ENCODE assay signal across 8 cellular contexts in the genomic region with DNA sequence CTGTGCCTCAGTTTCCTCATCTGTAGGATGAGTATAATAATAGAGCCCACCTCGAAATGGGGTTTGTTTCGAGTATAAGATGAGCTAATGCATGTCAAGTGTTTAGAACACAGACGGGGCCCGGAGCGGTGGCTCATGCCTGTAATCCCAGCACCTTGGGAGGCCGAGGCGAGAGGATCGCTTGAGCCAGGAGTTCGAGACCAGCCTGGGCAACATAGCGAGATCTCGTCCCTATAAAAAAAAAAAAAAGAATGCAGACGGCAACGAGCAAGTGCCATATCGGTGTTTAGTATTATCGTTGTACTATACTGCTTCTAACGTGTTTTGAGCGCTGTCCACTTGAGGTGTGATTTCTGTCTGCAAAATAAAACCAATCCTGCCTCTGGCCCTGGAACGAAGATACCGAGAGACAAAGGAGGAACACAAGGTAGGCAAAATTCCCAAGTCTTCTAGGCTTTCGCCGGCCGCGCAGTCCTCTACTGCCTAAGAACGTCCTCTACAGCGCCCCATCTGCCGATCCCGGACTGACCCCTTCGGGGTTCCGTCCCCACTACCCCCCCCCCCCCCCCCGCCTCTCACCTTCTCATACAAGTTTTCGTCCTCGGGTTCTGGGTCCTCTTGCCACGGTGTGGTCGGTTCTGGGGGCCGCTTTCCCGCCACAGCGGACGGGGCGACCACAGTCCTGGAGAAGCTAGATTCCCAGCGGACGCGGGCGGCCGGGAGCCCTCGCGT. TPM values are rescaled to one million over a fixed set of nuclear protein-coding genes. Genes with fewer than 3 reads are reported as not detected.
A peak's percentile ranks its signal among the peaks of the same experiment; 100 is the strongest.
DNase-seq lines count a peak whose midpoint lies in the region; ATAC-seq and TF ChIP-seq lines count a peak whose summit lies in the region.

No MANE protein-coding gene starts in this region.

- peak overlapping the region; percentile 98 for H3K27ac ChIP-seq in OCI-LY3 (ENCODE audit: low read length)
- H3K27ac ChIP-seq in caudate nucleus (ENCODE audit: low read depth, low read length), result peak overlapping the region; percentile 92
- peak overlapping the region; percentile 84 to 96 (median 94) for H3K27ac ChIP-seq in spleen

- H3K36me3 ChIP-seq in OCI-LY3 (replicated peaks; ENCODE audit: low read depth, low read length), result peaks cover 28% of the 10 kb centered on the region
- H3K36me3 ChIP-seq in kidney epithelial cell (ENCODE audit: control insufficient read depth, insufficient read depth, low read length), result no peaks in the 10 kb centered on the region
- peaks cover 0 to 38% (median 3%) of the 10 kb centered on the region in 6 donors for H3K36me3 ChIP-seq in spleen

- peak; percentile 17 for DNase-seq in A172 (ENCODE audit: low spot score)
- DNase-seq in GM03348 (ENCODE audit: low spot score), result peak; percentile 70
- peak in 28 of 61 donors; percentile 7 to 85 (median 54) for DNase-seq in caudate nucleus (lab: John Stamatoyannopoulos, UW)
- no peak for DNase-seq in kidney epithelial cell (ENCODE audit: low read depth)
- DNase-seq in spleen, result peak; percentile 76

- H3K9me3 ChIP-seq in OCI-LY3 (ENCODE audit: insufficient read depth, low read length) (no peaks in the 10 kb centered on the region), spleen (no peaks in the 10 kb centered on the region)

- H3K4me2 ChIP-seq in OCI-LY3 (ENCODE audit: low read length), result peak overlapping the region; percentile 82

- peak overlapping the region; percentile 100 for H3K9ac ChIP-seq in OCI-LY3 (ENCODE audit: low read length)

- H3K4me3 ChIP-seq in OCI-LY3 (ENCODE audit: low read length) (peak overlapping the region; percentile 98), kidney epithelial cell (ENCODE audit: low read depth, low read length) (peak overlapping the region; percentile 83), spleen (peak overlapping the region; percentile 41 to 72 (median 55))

- peaks cover 57% of the 10 kb centered on the region for H3K79me2 ChIP-seq in OCI-LY3 (ENCODE audit: low read length)

- TF ChIP-seq CTCF in OCI-LY3 (IDR thresholded peaks at IDR 0.05; ENCODE audit: low read depth, low read length) (no peak), kidney epithelial cell (IDR thresholded peaks at IDR 0.05; ENCODE audit: insufficient read depth, low read length, poor library complexity, severe bottlenecking) (no peak), spleen (IDR thresholded peaks at IDR 0.05 in 8 of 11, conservative IDR thresholded peaks at IDR 0.05 in 3 of 11) (no peak)

- H3K27me3 ChIP-seq in OCI-LY3 (ENCODE audit: low read depth, low read length) (no peaks in the 10 kb centered on the region), kidney epithelial cell (ENCODE audit: control insufficient read depth, insufficient read depth, low read length) (no peaks in the 10 kb centered on the region), spleen (replicated peaks in 1 of 7) (no peaks in the 10 kb centered on the region)

- H3K4me1 ChIP-seq in OCI-LY3 (ENCODE audit: low read length) (peaks cover 19% of the 10 kb centered on the region), spleen (peaks cover 6 to 42% (median 27%) of the 10 kb centered on the region in 6 donors)

- H2AFZ ChIP-seq in OCI-LY3 (ENCODE audit: low read depth, low read length), result no peak overlapping the region; the same call in 1 of the 2 replicates

- ATAC-seq in HG02885 (IDR thresholded peaks at IDR 0.05; ENCODE audit: poor library complexity, unreplicated experiment) (peak; percentile 7), GM18520 (IDR thresholded peaks at IDR 0.05; ENCODE audit: unreplicated experiment) (no peak)

- intact Hi-C loops in spleen (cut with DNase I; ENCODE audit: low total_unique reads), result no loop called here

- H4K20me1 ChIP-seq in OCI-LY3 (ENCODE audit: insufficient read depth, low read length), result peaks cover 34% of the 10 kb centered on the region

- WGBS in spleen, 5 donors, result 4 to 46% (median 14%) methylated on average over 17 to 45 of the region's 46 CpGs

- no peak for TF ChIP-seq POLR2A in spleen (IDR thresholded peaks at IDR 0.05)

RNA-seq across cellular contexts. Expression of gene NDUFB11, which starts 0.4 kb away (rescaled TPM):
- 85.8 and 120 TPM in 2 replicates for total RNA-seq in A172 (2014; rRNA removed; shearing (Covaris generic))
- 46.2 and 60.0 TPM in 2 replicates for total RNA-seq in kidney epithelial cell
- 10 to 100 TPM; 42.7 to 68.1 (median 51.8) TPM for total RNA-seq in spleen
- 10 to 100 TPM; 52.6 to 88.7 (median 77.5) TPM for polyA plus RNA-seq in spleen

RNA-seq across cellular contexts. Expression of gene RBM10, which starts 1.0 kb away (rescaled TPM):
- total RNA-seq in A172 (2014; rRNA removed; shearing (Covaris generic)), result 42.6 and 48.8 TPM in 2 replicates
- 34.5 and 48.1 TPM in 2 replicates for total RNA-seq in kidney epithelial cell
- total RNA-seq in spleen, result 10 to 100 TPM; 24.5 to 38.4 (median 30.9) TPM
- 10 to 100 TPM; 21.6 to 34.7 (median 27.7) TPM for polyA plus RNA-seq in spleen

RNA-seq across cellular contexts. Expression of gene UBA1, which starts 49.6 kb away (rescaled TPM):
- 169 and 174 TPM in 2 replicates for total RNA-seq in A172 (2014; rRNA removed; shearing (Covaris generic))
- total RNA-seq in kidney epithelial cell (170 and 199 TPM in 2 replicates), spleen (100 to 1,000 TPM; 172 to 207 (median 194) TPM)
- 10 to 100 TPM; 57.7 to 92.8 (median 88.9) TPM for polyA plus RNA-seq in spleen
